Comparison of ENCODE assay signal across 16 cellular contexts in genomic region chr6:64249129-64249528, GRCh38.
"Had no signal": no experiment of that assay in that cellular context is flagged by ENCODE, and none has a peak within 500 bp of the region (broad histone marks: within the 10 kb centered on the region; RNA-seq: fewer than 3 reads in every experiment).

No MANE protein-coding gene starts in this region.

- H3K4me3 ChIP-seq: heart left ventricle, left lung, smooth muscle cell, tibial nerve, vagina had no signal

- H3K27me3 ChIP-seq: heart left ventricle, left lung, tibial nerve, vagina had no signal

- H3K36me3 ChIP-seq: heart left ventricle, left lung, tibial nerve, vagina had no signal

- DNase-seq: activated CD8-positive, alpha-beta memory T cell treated with anti-CD3 and anti-CD28 coated beads, Interleukin-2, amount 50 U/mL, for 48 hours; activated CD8-positive, alpha-beta T cell treated with anti-CD3 and anti-CD28 coated beads, Interleukin-2, amount 10 ng/mL, durations not matched to agents 7 days and 5 days; activated naive CD8-positive, alpha-beta T cell treated with anti-CD3 and anti-CD28 coated beads, Interleukin-2, amount 10 ng/mL, durations not matched to agents 7 days and 5 days; effector memory CD8-positive, alpha-beta T cell; erythroblast; foreskin fibroblast; heart left ventricle; islet precursor cell; left lung; natural killer cell; nucleus accumbens; right cardiac atrium had no signal

- ATAC-seq: activated CD8-positive, alpha-beta T cell treated with anti-CD3 and anti-CD28 coated beads, Interleukin-2, amount 10 ng/mL, durations not matched to agents 7 days and 5 days; effector memory CD8-positive, alpha-beta T cell; heart left ventricle; left lung; natural killer cell; right cardiac atrium had no signal

- H3K27ac ChIP-seq: heart left ventricle, left lung, tibial nerve, vagina, VCaP had no signal

- H3K9me3 ChIP-seq: left lung, tibial nerve, vagina had no signal

- H3K4me2 ChIP-seq: smooth muscle cell had no signal

- H3K4me1 ChIP-seq: heart left ventricle, left lung, tibial nerve, vagina had no signal
